In the genomic region with DNA sequence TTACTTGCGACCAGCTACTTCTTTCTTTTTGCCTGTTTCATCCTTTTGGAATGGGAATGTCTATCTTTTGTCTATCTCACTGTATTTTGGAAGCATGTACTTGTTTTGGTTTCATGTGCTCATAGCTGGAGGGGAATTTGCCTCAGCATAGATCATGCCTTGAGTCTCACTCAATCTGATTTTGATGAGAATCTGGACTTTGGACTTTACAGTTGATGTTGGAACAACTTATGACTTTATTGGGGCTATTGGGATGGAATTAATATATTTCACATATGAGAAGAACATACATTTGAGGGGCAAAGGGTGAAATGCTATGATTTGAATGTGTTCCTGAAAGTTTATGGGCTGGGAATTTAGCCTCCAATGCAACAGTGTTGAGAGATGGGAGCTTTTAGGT, we compare ENCODE assay signal across 24 cellular contexts.
"Had no signal": no experiment of that assay in that cellular context is flagged by ENCODE, and none has a peak within 500 bp of the region (broad histone marks: within the 10 kb centered on the region; RNA-seq: fewer than 3 reads in every experiment).

No MANE protein-coding gene starts in this region.

- H3K4me3 ChIP-seq: colonic mucosa, coronary artery, dorsolateral prefrontal cortex, esophagus muscularis mucosa, esophagus squamous epithelium, gastrocnemius medialis, gastroesophageal sphincter, heart left ventricle, heart right ventricle had no signal

- H3K9me3 ChIP-seq: colonic mucosa, gastrocnemius medialis had no signal

- H3K27ac Mint-ChIP-seq: dendritic cell treated with granulocyte-macrophage colony-stimulating factor and Interleukin-4, amounts not matched to agents 40 ng/mL and 50 ng/mL, for 4 days; effector memory CD8-positive, alpha-beta T cell had no signal

- H3K4me1 ChIP-seq: colonic mucosa, esophagus muscularis mucosa, esophagus squamous epithelium, foreskin keratinocyte, gastrocnemius medialis, gastroesophageal sphincter, heart right ventricle had no signal

- DNase-seq: colonic mucosa; cortex of kidney; dermis blood vessel endothelial cell; dorsolateral prefrontal cortex; effector CD4-positive, alpha-beta T cell; effector CD8-positive, alpha-beta T cell; effector memory CD4-positive, alpha-beta T cell; effector memory CD8-positive, alpha-beta T cell; erythroblast; esophagus squamous epithelium; foreskin fibroblast; foreskin keratinocyte; foreskin melanocyte; gastrocnemius medialis; glutamatergic neuron; head of caudate nucleus; heart right ventricle had no signal

- ATAC-seq: effector memory CD8-positive, alpha-beta T cell; esophagus mucosa; foreskin keratinocyte; gastrocnemius medialis; gastroesophageal sphincter; heart right ventricle had no signal

- H3K27me3 Mint-ChIP-seq: dendritic cell treated with granulocyte-macrophage colony-stimulating factor and Interleukin-4, amounts not matched to agents 40 ng/mL and 50 ng/mL, for 4 days had no signal

- H3K27me3 ChIP-seq: colonic mucosa, esophagus muscularis mucosa, esophagus squamous epithelium, foreskin keratinocyte, gastrocnemius medialis, gastroesophageal sphincter, heart left ventricle, heart right ventricle had no signal

- H3K4me3 Mint-ChIP-seq: dendritic cell treated with granulocyte-macrophage colony-stimulating factor and Interleukin-4, amounts not matched to agents 40 ng/mL and 50 ng/mL, for 4 days; effector memory CD8-positive, alpha-beta T cell had no signal

- H3K27ac ChIP-seq: colonic mucosa, coronary artery, dorsolateral prefrontal cortex, epithelial cell of prostate, esophagus muscularis mucosa, esophagus squamous epithelium, foreskin keratinocyte, gastrocnemius medialis, gastroesophageal sphincter, heart left ventricle, heart right ventricle had no signal

- H3K36me3 ChIP-seq: colonic mucosa, esophagus muscularis mucosa, esophagus squamous epithelium, gastrocnemius medialis, gastroesophageal sphincter, heart left ventricle, heart right ventricle had no signal
